ENCODE assay signal across 9 cellular contexts in the genomic region with DNA sequence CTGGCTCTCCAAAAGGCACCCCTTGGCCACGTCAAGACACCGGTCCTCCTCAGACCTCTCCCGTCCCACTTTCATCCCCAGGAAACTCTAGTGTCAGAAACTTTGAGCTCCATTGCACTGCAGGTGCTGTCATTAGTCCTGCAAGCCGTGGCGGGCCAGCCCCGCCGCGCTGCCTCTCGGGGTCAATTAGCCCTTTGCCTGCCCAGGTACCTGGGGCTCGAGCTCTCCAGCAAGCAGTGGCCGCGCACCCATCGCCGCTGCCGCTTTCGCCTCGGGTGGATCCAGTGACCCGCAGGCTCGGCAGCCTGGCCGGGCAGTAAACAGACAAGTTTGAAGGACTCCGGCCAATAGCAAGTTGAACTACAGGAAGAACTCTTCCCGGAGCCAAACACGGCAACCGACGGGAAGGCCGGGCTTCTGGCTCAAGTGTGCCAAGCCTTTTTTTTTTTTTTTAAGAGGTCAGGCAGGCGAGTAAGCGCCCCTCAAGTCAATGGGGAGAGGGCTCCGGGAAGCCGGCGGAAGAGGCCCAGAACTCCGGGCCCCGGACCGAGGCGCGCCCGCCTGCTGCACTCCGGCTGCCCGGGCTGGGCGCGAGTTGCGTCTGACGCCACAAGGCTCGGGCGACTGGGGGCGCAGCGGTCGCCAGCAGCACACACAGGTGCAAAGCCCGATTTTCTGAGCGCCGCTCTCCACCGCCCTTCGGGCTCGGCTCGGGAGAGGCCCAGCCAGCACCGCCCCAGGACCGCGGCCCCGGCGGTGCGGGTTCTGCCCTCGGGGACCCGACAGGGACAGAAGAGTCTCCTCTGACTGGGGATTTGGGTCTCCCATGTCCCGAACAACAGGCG. TPM values are rescaled to one million over a fixed set of nuclear protein-coding genes. Genes with fewer than 3 reads are reported as not detected.
DNase-seq lines count a peak whose midpoint lies in the region; ATAC-seq and TF ChIP-seq lines count a peak whose summit lies in the region.
"Had no signal": no experiment of that assay in that cellular context is flagged by ENCODE, and none has a peak within 500 bp of the region (broad histone marks: within the 10 kb centered on the region; RNA-seq: fewer than 3 reads in every experiment).

No MANE protein-coding gene starts in this region.

- intact Hi-C loops in dorsolateral prefrontal cortex (cut with DNase I) = loop anchor here (5.0 to 10.0 kb wide), 5 partner anchors 120 to 793 kb away; no protein-coding TSS in a partner anchor

- H3K27ac ChIP-seq in dorsolateral prefrontal cortex (peak overlapping the region in 57 of 59 donors; percentile 15 to 88 (median 73)), lung (ENCODE audit: low read depth in 1 of 2, low read length in 1 of 2) (peak overlapping the region; percentile 9 to 62), thymus (ENCODE audit: low read depth) (no peak overlapping the region)

- no peaks in the 10 kb centered on the region for H3K9me3 ChIP-seq in lung (ENCODE audit: control insufficient read depth in 2 of 2, insufficient read depth in 1 of 2, low read length in 1 of 2)
- H3K9me3 ChIP-seq in thymus (ENCODE audit: control insufficient read depth) = peaks cover 1% of the 10 kb centered on the region

- peaks cover 0 to 35% (median 8%) of the 10 kb centered on the region in 45 donors for H3K27me3 ChIP-seq in dorsolateral prefrontal cortex
- H3K27me3 ChIP-seq in lung (ENCODE audit: control insufficient read depth, insufficient read depth) = no peaks in the 10 kb centered on the region
- peaks cover 49% of the 10 kb centered on the region for H3K27me3 ChIP-seq in thymus (ENCODE audit: control insufficient read depth, insufficient read depth)

- DNase-seq in NCI-H1436 (lab: John Stamatoyannopoulos, UW) (peak; percentile 34), NCI-H1436 treated with DMSO at 0.1 percent for 48 hours (lab: John Stamatoyannopoulos, UW) (no peak), NCI-H146 (lab: John Stamatoyannopoulos, UW) (peak; percentile 59), dorsolateral prefrontal cortex (peak in 6 of 10 donors; percentile 38 to 59 (median 52)), lung (ENCODE audit: low spot score) (peak; percentile 43), NCI-H2081 treated with DMSO at 0.1 percent for 48 hours (lab: John Stamatoyannopoulos, UW) (no peak)
- DNase-seq: DND-41 had no signal

- H3K4me1 ChIP-seq in lung (ENCODE audit: control insufficient read depth in 2 of 2, insufficient read depth in 2 of 2, low read length in 2 of 2) = peaks cover 0 to 12% of the 10 kb centered on the region in 2 donors
- H3K4me1 ChIP-seq in thymus (ENCODE audit: control insufficient read depth, insufficient read depth, low read length) = no peaks in the 10 kb centered on the region

- peak; percentile 52 for ATAC-seq in lung (ENCODE audit: insufficient read depth, low FRiP score)
- no peak for ATAC-seq in HG03565 (IDR thresholded peaks at IDR 0.05; ENCODE audit: unreplicated experiment)

- H3K4me3 ChIP-seq in dorsolateral prefrontal cortex = peak overlapping the region; percentile 39 to 89 (median 75)
- peak overlapping the region; percentile 56 for H3K4me3 ChIP-seq in lung
- H3K4me3 ChIP-seq in thymus (ENCODE audit: low read length) = peak overlapping the region; percentile 5

- TF ChIP-seq CTCF in dorsolateral prefrontal cortex (IDR thresholded peaks at IDR 0.05 in 54 of 56, conservative IDR thresholded peaks at IDR 0.05 in 2 of 56; ENCODE audit: low read depth in 1 of 56, partially characterized antibody in 56 of 56) = peak in 9 of 56 donors; percentile 8 to 31 (median 20)
- no peak for TF ChIP-seq CTCF in lung (IDR thresholded peaks at IDR 0.05; ENCODE audit: control extremely low read depth, extremely low read depth)

- no peaks in the 10 kb centered on the region for H3K36me3 ChIP-seq in lung (ENCODE audit: control insufficient read depth in 2 of 2, insufficient read depth in 2 of 2, low read length in 2 of 2)
- no peaks in the 10 kb centered on the region for H3K36me3 ChIP-seq in thymus (ENCODE audit: control insufficient read depth, insufficient read depth)

- 0 to 1% methylated on average over 61 to 65 of the region's 65 CpGs for WGBS in lung, 2 donors
- WGBS in thymus = 1% methylated on average over 65 of the region's 65 CpGs

RNA-seq across cellular contexts. Expression of a gene that starts 1.1 kb away (rescaled TPM):
- total RNA-seq in dorsolateral prefrontal cortex (100 to 1,000 TPM in 33 of 120 experiments, 10 to 100 TPM in 87; 53.3 to 151 (median 88.1) TPM), lung (10 to 100 TPM in 1 of 2 donors, 1 to 10 TPM in 1; 9.4 to 16.8 TPM)
- polyA plus RNA-seq in lung (1 to 10 TPM in 1 of 2 donors, under 1 TPM in 1; 0.41 to 1.1 TPM), thymus (0.16 TPM)

Comparison
In these comparisons a context has a peak if more than half of its experiments do, and no peak if none do; other contexts are left out.
1. DNase-seq: peak in NCI-H1436 (single experiment), NCI-H146 (single experiment), dorsolateral prefrontal cortex (6 of 10) and lung (single experiment); none in NCI-H1436 treated with DMSO at 0.1 percent for 48 hours (single experiment) and NCI-H2081 treated with DMSO at 0.1 percent for 48 hours (single experiment).
2. H3K4me3 ChIP-seq: peak in every context shown above with its lines; median percentile 75 in dorsolateral prefrontal cortex; 56 in lung; 5 in thymus.